15 cellular contexts compared by ENCODE assay signal in the genomic region with DNA sequence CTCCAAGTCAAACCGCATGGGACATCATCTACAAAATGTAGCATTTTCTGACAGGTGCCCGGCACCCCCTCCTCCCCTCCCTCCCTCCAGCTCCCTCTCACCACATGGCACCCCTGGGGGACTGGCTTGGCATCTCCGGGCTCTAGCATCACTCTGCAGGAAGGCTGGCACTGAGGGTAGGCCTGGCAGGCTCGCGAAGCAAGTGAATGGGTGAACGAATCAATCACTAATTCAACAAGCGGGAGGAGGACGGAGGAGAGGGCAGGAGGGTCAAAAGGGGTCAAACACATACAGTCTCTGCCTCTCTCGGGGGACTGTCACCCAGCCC.
DNase-seq lines count a peak whose midpoint lies in the region; ATAC-seq and TF ChIP-seq lines count a peak whose summit lies in the region.
"Had no signal": no experiment of that assay in that cellular context is flagged by ENCODE, and none has a peak within 500 bp of the region (broad histone marks: within the 10 kb centered on the region; RNA-seq: fewer than 3 reads in every experiment).

No MANE protein-coding gene starts in this region.

- H3K9me3 Mint-ChIP-seq in glutamatergic neuron (ENCODE audit: unreplicated experiment) (peaks cover 14% of the 10 kb centered on the region), progenitor cell of endocrine pancreas (ENCODE audit: low read depth) (no peaks in the 10 kb centered on the region)
- no peaks in the 10 kb centered on the region for H3K9me3 Mint-ChIP-seq in activated CD8-positive, alpha-beta T cell treated with anti-CD3 and anti-CD28 coated beads, Interleukin-2, amount 10 ng/mL, durations not matched to agents 7 days and 5 days (ENCODE audit: insufficient read depth)

- no peak overlapping the region for H3K27ac ChIP-seq in right cardiac atrium (ENCODE audit: low read length)
- H3K27ac ChIP-seq: GM23248, KMS-11 had no signal

- WGBS in right cardiac atrium = 73% methylated on average over 9 of the region's 9 CpGs

- H3K4me1 ChIP-seq in right cardiac atrium (ENCODE audit: control insufficient read depth, insufficient read depth, low read length) = no peaks in the 10 kb centered on the region

- H3K4me3 Mint-ChIP-seq in glutamatergic neuron (ENCODE audit: unreplicated experiment) (no peak overlapping the region), progenitor cell of endocrine pancreas (ENCODE audit: low read depth) (no peak overlapping the region)
- no peak overlapping the region for H3K4me3 Mint-ChIP-seq in activated CD8-positive, alpha-beta T cell treated with anti-CD3 and anti-CD28 coated beads, Interleukin-2, amount 10 ng/mL, durations not matched to agents 7 days and 5 days
- H3K4me3 Mint-ChIP-seq: CD4-positive, alpha-beta memory T cell had no signal

- DNase-seq in left ventricle myocardium superior (peak; percentile 18), right cardiac atrium (no peak), glutamatergic neuron (peak; percentile 2), progenitor cell of endocrine pancreas (ENCODE audit: low spot score, unreplicated experiment) (no peak), HK-2 (ENCODE audit: unreplicated experiment) (no peak)
- DNase-seq in stimulated activated naive CD8-positive, alpha-beta T cell treated with anti-CD3 and anti-CD28 coated beads, Interleukin-15, Interleukin-2, amounts not matched to agents 100 U/mL and 50 U/mL, for 24 hours = no peak
- DNase-seq in activated CD8-positive, alpha-beta T cell treated with anti-CD3 and anti-CD28 coated beads, Interleukin-2, amount 10 ng/mL, durations not matched to agents 7 days and 5 days = no peak
- DNase-seq: AML-193; CD4-positive, alpha-beta memory T cell; GM23248; NCI-H1092; NCI-H2227 treated with DMSO at 0.1 percent for 48 hours; NCI-H526 treated with DMSO at 0.1 percent for 48 hours; PC-3 had no signal

- H3K4me1 Mint-ChIP-seq in glutamatergic neuron (ENCODE audit: low read depth, unreplicated experiment) (peaks cover 9% of the 10 kb centered on the region), progenitor cell of endocrine pancreas (ENCODE audit: low read depth) (peaks cover 3% of the 10 kb centered on the region)
- peaks cover 9% of the 10 kb centered on the region for H3K4me1 Mint-ChIP-seq in activated CD8-positive, alpha-beta T cell treated with anti-CD3 and anti-CD28 coated beads, Interleukin-2, amount 10 ng/mL, durations not matched to agents 7 days and 5 days (ENCODE audit: low read depth)

- H3K27me3 ChIP-seq in right cardiac atrium (ENCODE audit: control insufficient read depth, insufficient read depth) = no peaks in the 10 kb centered on the region

- intact Hi-C loops in left ventricle myocardium superior (cut with micrococcal nuclease) = no loop called here
- intact Hi-C loops in right cardiac atrium (cut with DNase I) = no loop called here

- H3K36me3 Mint-ChIP-seq in glutamatergic neuron (ENCODE audit: unreplicated experiment) (no peaks in the 10 kb centered on the region), progenitor cell of endocrine pancreas (ENCODE audit: insufficient read depth) (no peaks in the 10 kb centered on the region)
- no peaks in the 10 kb centered on the region for H3K36me3 Mint-ChIP-seq in activated CD8-positive, alpha-beta T cell treated with anti-CD3 and anti-CD28 coated beads, Interleukin-2, amount 10 ng/mL, durations not matched to agents 7 days and 5 days (ENCODE audit: low read depth)

- no peak for ATAC-seq in left ventricle myocardium superior
- ATAC-seq in right cardiac atrium = no peak
- ATAC-seq in stimulated activated naive CD8-positive, alpha-beta T cell treated with anti-CD3 and anti-CD28 coated beads, Interleukin-15, Interleukin-2, amounts not matched to agents 100 U/mL and 50 U/mL, for 24 hours = no peak
- no peak for ATAC-seq in activated CD8-positive, alpha-beta T cell treated with anti-CD3 and anti-CD28 coated beads, Interleukin-2, amount 10 ng/mL, durations not matched to agents 7 days and 5 days
- ATAC-seq: PC-3 had no signal

- H3K4me3 ChIP-seq in right cardiac atrium (ENCODE audit: low read length) = no peak overlapping the region
- H3K4me3 ChIP-seq: GM23248 had no signal

- POLR2A ChIA-PET in activated CD8-positive, alpha-beta T cell treated with anti-CD3 and anti-CD28 coated beads, Interleukin-2, amount 10 ng/mL, durations not matched to agents 7 days and 5 days (lab: Charles Lee) = no interaction called here

- H3K27ac Mint-ChIP-seq in glutamatergic neuron (ENCODE audit: unreplicated experiment) = no peak overlapping the region
- H3K27ac Mint-ChIP-seq in progenitor cell of endocrine pancreas = peak overlapping the region; percentile 23
- no peak overlapping the region for H3K27ac Mint-ChIP-seq in activated CD8-positive, alpha-beta T cell treated with anti-CD3 and anti-CD28 coated beads, Interleukin-2, amount 10 ng/mL, durations not matched to agents 7 days and 5 days

- TF ChIP-seq CTCF in glutamatergic neuron (IDR thresholded peaks at IDR 0.05; ENCODE audit: partially characterized antibody, unreplicated experiment) (no peak), progenitor cell of endocrine pancreas (IDR thresholded peaks at IDR 0.05; ENCODE audit: unreplicated experiment) (no peak)

- no peaks in the 10 kb centered on the region for H3K9me3 ChIP-seq in right cardiac atrium (ENCODE audit: control insufficient read depth, low read length)

- H3K27me3 Mint-ChIP-seq in glutamatergic neuron (ENCODE audit: unreplicated experiment) (peaks cover 2% of the 10 kb centered on the region), progenitor cell of endocrine pancreas (no peaks in the 10 kb centered on the region)
- no peaks in the 10 kb centered on the region for H3K27me3 Mint-ChIP-seq in activated CD8-positive, alpha-beta T cell treated with anti-CD3 and anti-CD28 coated beads, Interleukin-2, amount 10 ng/mL, durations not matched to agents 7 days and 5 days (ENCODE audit: low read depth)

- CTCF ChIA-PET in activated CD8-positive, alpha-beta T cell treated with anti-CD3 and anti-CD28 coated beads, Interleukin-2, amount 10 ng/mL, durations not matched to agents 7 days and 5 days (lab: Charles Lee) = no interaction called here

Comparison
In these comparisons a context has a peak if more than half of its experiments do, and no peak if none do; other contexts are left out.
1. DNase-seq: peak in left ventricle myocardium superior (single experiment) and glutamatergic neuron (single experiment); none in right cardiac atrium (0 of 3), progenitor cell of endocrine pancreas (single experiment), HK-2 (single experiment), stimulated activated naive CD8-positive, alpha-beta T cell treated with anti-CD3 and anti-CD28 coated beads, Interleukin-15, Interleukin-2, amounts not matched to agents 100 U/mL and 50 U/mL, for 24 hours (single experiment) and activated CD8-positive, alpha-beta T cell treated with anti-CD3 and anti-CD28 coated beads, Interleukin-2, amount 10 ng/mL, durations not matched to agents 7 days and 5 days (single experiment).